Comparison of ENCODE assay signal across 13 cellular contexts in genomic region chr3:188298585-188298984, GRCh38.
DNase-seq lines count a peak whose midpoint lies in the region; TF ChIP-seq lines count a peak whose summit lies in the region.
"Had no signal": no experiment of that assay in that cellular context is flagged by ENCODE, and none has a peak within 500 bp of the region (broad histone marks: within the 10 kb centered on the region; RNA-seq: fewer than 3 reads in every experiment).

No MANE protein-coding gene starts in this region.

- peaks cover 2% of the 10 kb centered on the region for H3K79me2 ChIP-seq in trophoblast cell (ENCODE audit: control insufficient read depth, insufficient read depth, low read length, poor library complexity)

- H3K4me2 ChIP-seq in trophoblast cell (ENCODE audit: low read length) = no peak overlapping the region
- H3K4me2 ChIP-seq: KMS-11 had no signal

- H3K79me1 ChIP-seq in trophoblast cell (ENCODE audit: low read length) = peaks cover 22% of the 10 kb centered on the region

- H3K36me3 Mint-ChIP-seq in T-helper 1 cell treated with Interleukin-12 subunit alpha and Interleukin-12 subunit beta and Interleukin-4 antibody, amounts not matched to agents 30 μg/mL and 1 μg/mL, for 36 hours (ENCODE audit: low read depth) = peaks cover 26% of the 10 kb centered on the region

- H3K23ac ChIP-seq in trophoblast cell (ENCODE audit: low read length) = no peak overlapping the region

- H3K4me1 ChIP-seq in trophoblast cell (ENCODE audit: control insufficient read depth in 1 of 2, insufficient read depth in 2 of 2, low read length in 2 of 2) = peaks cover 25 to 31% of the 10 kb centered on the region in 2 experiments

- TF ChIP-seq CTCF in coronary artery (IDR thresholded peaks at IDR 0.05) = no peak

- peak overlapping the region; percentile 5 for H2BK12ac ChIP-seq in trophoblast cell (ENCODE audit: low read length)

- H4K8ac ChIP-seq in trophoblast cell (ENCODE audit: low read depth, low read length) = no peak overlapping the region

- peak overlapping the region; percentile 47 to 56 for H3K27ac ChIP-seq in coronary artery
- peak overlapping the region; percentile 66 for H3K27ac ChIP-seq in trophoblast cell (ENCODE audit: low read depth, low read length)
- H3K27ac ChIP-seq: KMS-11, SK-N-MC had no signal

- no peaks in the 10 kb centered on the region for H3K27me3 ChIP-seq in trophoblast cell (ENCODE audit: insufficient read depth, low read length)

- DNase-seq in T-helper 1 cell (no peak), MV-4-11 (lab: John Stamatoyannopoulos, UW) (peak; percentile 42), coronary artery (ENCODE audit: low spot score) (no peak), trophoblast cell (no peak), NCI-H748 treated with DMSO at 0.1 percent for 48 hours (lab: John Stamatoyannopoulos, UW) (no peak), DMS 273 (lab: John Stamatoyannopoulos, UW; ENCODE audit: unreplicated experiment) (no peak), 8988T (no peak)
- DNase-seq: NCI-H345; nephron progenitor cell; stimulated activated naive B cell treated with anti-CD40 and anti-IgM and Interleukin-4, amounts not matched to agents 10 μg/mL and 1 μg/mL and 100 μg/mL, for 72 hours had no signal

- H3K9me3 Mint-ChIP-seq in T-helper 1 cell treated with Interleukin-12 subunit alpha and Interleukin-12 subunit beta and Interleukin-4 antibody, amounts not matched to agents 30 μg/mL and 1 μg/mL, for 36 hours = no peaks in the 10 kb centered on the region
- H3K9me3 Mint-ChIP-seq: nephron progenitor cell had no signal

- H3K9ac ChIP-seq in trophoblast cell (ENCODE audit: low read length) = no peak overlapping the region
- H3K9ac ChIP-seq: KMS-11 had no signal

- peak overlapping the region; percentile 19 for H3K4ac ChIP-seq in trophoblast cell (ENCODE audit: low read depth, low read length)

- no peaks in the 10 kb centered on the region for H3K36me3 ChIP-seq in trophoblast cell (ENCODE audit: control insufficient read depth in 1 of 2, insufficient read depth in 2 of 2, low read length in 2 of 2)

- H3K27ac Mint-ChIP-seq in T-helper 1 cell treated with Interleukin-12 subunit alpha and Interleukin-12 subunit beta and Interleukin-4 antibody, amounts not matched to agents 30 μg/mL and 1 μg/mL, for 36 hours = peak overlapping the region; percentile 90

- no CpG with 5 or more reads among the region's 3 CpGs for WGBS in trophoblast cell (ENCODE audit: extremely low coverage, insufficient coverage, insufficient read length)

- peaks cover 56% of the 10 kb centered on the region for H3K4me1 Mint-ChIP-seq in T-helper 1 cell treated with Interleukin-12 subunit alpha and Interleukin-12 subunit beta and Interleukin-4 antibody, amounts not matched to agents 30 μg/mL and 1 μg/mL, for 36 hours (ENCODE audit: low read depth)

- H2AFZ ChIP-seq in trophoblast cell (ENCODE audit: insufficient read depth, low read length, poor library complexity) = no peak overlapping the region

- H3K4me3 Mint-ChIP-seq in T-helper 1 cell treated with Interleukin-12 subunit alpha and Interleukin-12 subunit beta and Interleukin-4 antibody, amounts not matched to agents 30 μg/mL and 1 μg/mL, for 36 hours = peak overlapping the region; percentile 70
- H3K4me3 Mint-ChIP-seq: nephron progenitor cell had no signal

- H3K4me3 ChIP-seq in coronary artery (no peak overlapping the region), trophoblast cell (ENCODE audit: low read depth, low read length) (no peak overlapping the region)
- H3K4me3 ChIP-seq: SK-N-MC had no signal

- H2AK5ac ChIP-seq in trophoblast cell (ENCODE audit: low read length) = no peak overlapping the region

- H3K18ac ChIP-seq in trophoblast cell (ENCODE audit: low read length) = peak overlapping the region; percentile 4

- peaks cover 23% of the 10 kb centered on the region for H3K27me3 Mint-ChIP-seq in T-helper 1 cell treated with Interleukin-12 subunit alpha and Interleukin-12 subunit beta and Interleukin-4 antibody, amounts not matched to agents 30 μg/mL and 1 μg/mL, for 36 hours (ENCODE audit: low read depth)
- H3K27me3 Mint-ChIP-seq: stimulated activated naive B cell treated with anti-CD40 and anti-IgM and Interleukin-4, amounts not matched to agents 10 μg/mL and 1 μg/mL and 100 μg/mL, for 72 hours had no signal

- H2BK5ac ChIP-seq in trophoblast cell (ENCODE audit: low read depth, low read length, poor library complexity) = peak overlapping the region; percentile 15

- peak overlapping the region; percentile 15 for H4K91ac ChIP-seq in trophoblast cell (ENCODE audit: low read depth, low read length)

- no peaks in the 10 kb centered on the region for H3K9me3 ChIP-seq in trophoblast cell (ENCODE audit: insufficient read depth, low read depth, low read length)

- no peak overlapping the region for H4K12ac ChIP-seq in trophoblast cell (ENCODE audit: low read depth, low read length)

- H2BK120ac ChIP-seq in trophoblast cell (ENCODE audit: insufficient read depth, low read length, poor library complexity) = peak overlapping the region; percentile 16

- no peak overlapping the region for H3K14ac ChIP-seq in trophoblast cell (ENCODE audit: low read length)
